24 cellular contexts compared by ENCODE assay signal in the genomic region with DNA sequence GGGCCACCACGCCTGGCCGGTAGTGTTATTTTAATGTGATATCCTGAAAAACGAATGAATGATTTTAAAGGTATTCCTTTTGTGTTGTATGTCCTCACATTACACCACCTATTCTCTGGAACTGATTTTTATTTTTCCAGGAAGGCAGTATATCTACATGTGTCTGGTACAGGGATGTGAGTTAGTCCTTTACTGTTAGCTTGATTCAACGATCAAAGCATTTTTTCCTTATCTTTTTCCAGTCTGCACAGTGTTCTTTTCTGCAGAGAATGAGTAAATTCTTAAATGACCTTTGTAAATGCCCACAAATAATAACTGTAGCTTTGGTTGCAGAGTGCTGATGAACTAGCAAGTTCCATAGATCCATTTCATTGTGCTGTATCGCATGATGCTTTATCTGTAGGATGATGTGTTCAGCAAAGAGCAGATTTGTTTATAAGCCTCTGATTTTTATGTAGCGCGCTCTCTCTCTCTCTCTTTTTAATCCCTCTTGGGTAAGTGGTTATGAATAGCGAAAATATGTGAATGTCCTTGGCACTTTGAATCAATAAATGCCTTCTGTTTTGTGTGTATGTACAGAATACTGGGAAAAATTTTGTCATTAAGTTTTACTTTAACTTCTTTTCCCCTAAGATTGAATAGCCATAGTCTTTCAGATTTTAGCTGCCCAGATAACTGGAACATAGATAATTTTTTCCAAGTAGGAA.
DNase-seq lines count a peak whose midpoint lies in the region; ATAC-seq and TF ChIP-seq lines count a peak whose summit lies in the region.
"Had no signal": no experiment of that assay in that cellular context is flagged by ENCODE, and none has a peak within 500 bp of the region (broad histone marks: within the 10 kb centered on the region; RNA-seq: fewer than 3 reads in every experiment).

No MANE protein-coding gene starts in this region.

- intact Hi-C loops in left cardiac atrium (cut with DNase I): no loop called here

- H3K4me3 ChIP-seq in cardiac muscle cell: no peak overlapping the region
- H3K4me3 ChIP-seq in subcutaneous abdominal adipose tissue (ENCODE audit: low read depth in 1 of 5, low read length in 5 of 5): no peak overlapping the region
- no peak overlapping the region for H3K4me3 ChIP-seq in H7 (ENCODE audit: insufficient read depth, low read depth, low read length)
- H3K4me3 ChIP-seq: GM23248, SK-N-MC had no signal

- no peak overlapping the region for H3K4me3 Mint-ChIP-seq in brain
- no peak overlapping the region for H3K4me3 Mint-ChIP-seq in memory B cell
- H3K4me3 Mint-ChIP-seq: activated CD4-positive, alpha-beta T cell treated with anti-CD3 and anti-CD28 coated beads for 36 hours; neural crest cell had no signal

- H3K27me3 ChIP-seq in cardiac muscle cell (no peaks in the 10 kb centered on the region), subcutaneous abdominal adipose tissue (ENCODE audit: control insufficient read depth in 5 of 5, insufficient read depth in 4 of 5, low read length in 5 of 5) (no peaks in the 10 kb centered on the region), H7 (ENCODE audit: control insufficient read depth, insufficient read depth, low read length) (no peaks in the 10 kb centered on the region)

- H3K9ac ChIP-seq in subcutaneous abdominal adipose tissue (ENCODE audit: low read length in 5 of 5): no peak overlapping the region
- H3K9ac ChIP-seq: GM23248 had no signal

- DNase-seq in cardiac muscle cell (ENCODE audit: low read depth in 1 of 2, low spot score in 1 of 2): peak in 1 of 2 donors; percentile 23
- no peak for DNase-seq in left cardiac atrium
- DNase-seq in memory B cell (ENCODE audit: low spot score in 2 of 2): no peak
- no peak for DNase-seq in H7
- DNase-seq in GM13976 (ENCODE audit: low spot score): no peak
- DNase-seq: activated CD4-positive, alpha-beta T cell treated with anti-CD3 and anti-CD28 coated beads for 36 hours; DMS79; effector CD4-positive, alpha-beta T cell; GM23248; hippocampal formation; islet precursor cell; Kasumi-1; mesendoderm; NCI-H1105; NCI-H774; PC-3; stimulated activated naive CD4-positive, alpha-beta T cell had no signal

- no peak for ATAC-seq in left cardiac atrium
- ATAC-seq in memory B cell (ENCODE audit: low read depth): no peak
- ATAC-seq in GM21367 (IDR thresholded peaks at IDR 0.05; ENCODE audit: unreplicated experiment): no peak
- ATAC-seq: activated CD4-positive, alpha-beta T cell treated with anti-CD3 and anti-CD28 coated beads for 36 hours; activated naive CD4-positive, alpha-beta T cell treated with anti-CD3 and anti-CD28 coated beads, Interleukin-2, amount 50 U/mL, for 72 hours; PC-3 had no signal

- no peaks in the 10 kb centered on the region for H3K9me3 ChIP-seq in cardiac muscle cell (ENCODE audit: low read depth)
- H3K9me3 ChIP-seq in subcutaneous abdominal adipose tissue (ENCODE audit: control insufficient read depth in 5 of 5, low read length in 5 of 5): no peaks in the 10 kb centered on the region

- H3K4me1 ChIP-seq in cardiac muscle cell (ENCODE audit: low read depth) (peaks cover 1% of the 10 kb centered on the region), subcutaneous abdominal adipose tissue (ENCODE audit: control insufficient read depth in 5 of 5, insufficient read depth in 5 of 5, low read length in 5 of 5) (peaks cover 6 to 29% (median 15%) of the 10 kb centered on the region in 5 donors)

- H3K27ac Mint-ChIP-seq in brain (peak overlapping the region in 4 of 5 experiments; percentile 38 to 72 (median 66)), memory B cell (peak overlapping the region; percentile 69)
- H3K27ac Mint-ChIP-seq: activated CD4-positive, alpha-beta T cell treated with anti-CD3 and anti-CD28 coated beads for 36 hours had no signal

- H3K36me3 ChIP-seq in cardiac muscle cell (peaks cover 83% of the 10 kb centered on the region), subcutaneous abdominal adipose tissue (ENCODE audit: control insufficient read depth in 5 of 5, insufficient read depth in 5 of 5, low read length in 5 of 5) (peaks cover 41 to 85% (median 76%) of the 10 kb centered on the region in 5 donors), H7 (replicated peaks; ENCODE audit: control insufficient read depth, insufficient read depth, low read length) (peaks cover 39% of the 10 kb centered on the region)

- in situ Hi-C loops in GM13976 (cut with MboI; ENCODE audit: low sequenced_read_pairs, unreplicated experiment): no loop called here

- TF ChIP-seq CTCF in cardiac muscle cell (IDR thresholded peaks at IDR 0.05; ENCODE audit: low read depth, low read length) (no peak), brain (conservative IDR thresholded peaks at IDR 0.05) (no peak), GM13976 (IDR thresholded peaks at IDR 0.05; ENCODE audit: borderline replicate concordance, control extremely low read depth, extremely low read depth, insufficient read depth, missing control alignments) (no peak)

- no peaks in the 10 kb centered on the region for H3K9me3 Mint-ChIP-seq in brain
- H3K9me3 Mint-ChIP-seq in memory B cell: no peaks in the 10 kb centered on the region
- H3K9me3 Mint-ChIP-seq: activated naive CD4-positive, alpha-beta T cell treated with anti-CD3 and anti-CD28 coated beads, Interleukin-2, amount 50 U/mL, for 72 hours; neural crest cell had no signal

- peaks cover 85% of the 10 kb centered on the region for H3K36me3 Mint-ChIP-seq in brain
- H3K36me3 Mint-ChIP-seq in memory B cell: peaks cover 42% of the 10 kb centered on the region

- H3K27me3 Mint-ChIP-seq in brain (no peaks in the 10 kb centered on the region), memory B cell (no peaks in the 10 kb centered on the region)
- H3K27me3 Mint-ChIP-seq: activated CD4-positive, alpha-beta T cell treated with anti-CD3 and anti-CD28 coated beads for 36 hours had no signal

- peaks cover 37% of the 10 kb centered on the region for H3K4me1 Mint-ChIP-seq in brain
- H3K4me1 Mint-ChIP-seq in memory B cell: peaks cover 11% of the 10 kb centered on the region
- H3K4me1 Mint-ChIP-seq: activated CD4-positive, alpha-beta T cell treated with anti-CD3 and anti-CD28 coated beads for 36 hours had no signal

- H3K27ac ChIP-seq in cardiac muscle cell (peak overlapping the region; percentile 68), subcutaneous abdominal adipose tissue (ENCODE audit: low read depth, low read length) (peak overlapping the region; percentile 81)
- H3K27ac ChIP-seq: C4-2B, GM23248, SK-N-MC had no signal
